In genomic region chr22:45254789-45255261, GRCh38 we compare ENCODE assay signal across 14 cellular contexts. TPM values are rescaled to one million over a fixed set of nuclear protein-coding genes. Genes with fewer than 3 reads are reported as not detected.
DNase-seq lines count a peak whose midpoint lies in the region; ATAC-seq, FAIRE-seq and TF ChIP-seq lines count a peak whose summit lies in the region.
"Had no signal": no experiment of that assay in that cellular context is flagged by ENCODE, and none has a peak within 500 bp of the region (broad histone marks: within the 10 kb centered on the region; RNA-seq: fewer than 3 reads in every experiment).

No MANE protein-coding gene starts in this region.

- CTCF ChIA-PET in IMR-90 (lab: Yijun Ruan, JAX): no interaction called here
- CTCF ChIA-PET in K562 (lab: Yijun Ruan, JAX; ENCODE audit: low intra/inter-chr PET ratio): no interaction called here

- ATAC-seq in IMR-90 (ENCODE audit: low read depth) (peak; percentile 32; the same call in 1 of the 2 replicates), K562 (no peak)
- ATAC-seq: upper lobe of right lung had no signal

- no peak overlapping the region for H3K14ac ChIP-seq in IMR-90 (replicated peaks; ENCODE audit: low read depth, low read length)

- TF ChIP-seq RAD21 in IMR-90 (IDR thresholded peaks at IDR 0.05; ENCODE audit: low read length) (no peak), K562 (CRISPR knock-in tag; conservative IDR thresholded peaks at IDR 0.05 in 1 of 2, IDR thresholded peaks at IDR 0.05 in 1 of 2) (no peak)

- no peak overlapping the region for H2BK20ac ChIP-seq in IMR-90 (ENCODE audit: low read depth, low read length)

- H3K18ac ChIP-seq in IMR-90 (ENCODE audit: low read depth, low read length): no peak overlapping the region

- H3K9me3 ChIP-seq in IMR-90 (ENCODE audit: control insufficient read depth, insufficient read depth, low read length): peaks cover 3% of the 10 kb centered on the region; the same call in 1 of the 2 replicates
- H3K9me3 ChIP-seq in K562 (replicated peaks; ENCODE audit: control insufficient read depth, insufficient read depth, low read depth, low read length): no peaks in the 10 kb centered on the region
- H3K9me3 ChIP-seq: SJSA1, upper lobe of right lung had no signal

- H3K4me3 ChIP-seq in GM12864 (ENCODE audit: low read depth, low read length) (no peak overlapping the region), IMR-90 (ENCODE audit: insufficient read depth, low read depth, low read length) (no peak overlapping the region), K562 (no peak overlapping the region)
- H3K4me3 ChIP-seq: SJSA1, upper lobe of right lung had no signal

- peak overlapping the region; percentile 14 for H2AFZ ChIP-seq in IMR-90 (replicated peaks; ENCODE audit: low read length, poor library complexity)
- no peak overlapping the region for H2AFZ ChIP-seq in K562 (ENCODE audit: low read depth, low read length)

- H2BK5ac ChIP-seq in IMR-90 (ENCODE audit: low read depth, low read length, poor library complexity, severe bottlenecking): no peak overlapping the region

- H3K9me1 ChIP-seq in IMR-90 (ENCODE audit: insufficient read depth, low read length) (no peaks in the 10 kb centered on the region), K562 (ENCODE audit: control insufficient read depth, insufficient read depth, low read length) (no peaks in the 10 kb centered on the region)

- no peaks in the 10 kb centered on the region for H3K79me1 ChIP-seq in IMR-90 (ENCODE audit: low read depth in 1 of 2, low read length in 2 of 2)

- H4K8ac ChIP-seq in IMR-90 (ENCODE audit: low read depth in 2 of 2, low read length in 2 of 2): no peak overlapping the region

- intact Hi-C loops in IMR-90 (cut with micrococcal nuclease) (no loop called here), K562 (cut with micrococcal nuclease) (no loop called here)

- dilution Hi-C loops in IMR-90 (cut with HindIII; ENCODE audit: low sequenced_read_pairs, unreplicated experiment): no loop called here

- H4K5ac ChIP-seq in IMR-90 (ENCODE audit: low read depth, low read length): no peak overlapping the region

- H3K79me2 ChIP-seq in K562 (ENCODE audit: control insufficient read depth, insufficient read depth, low read length): no peaks in the 10 kb centered on the region

- TF ChIP-seq POLR2A in IMR-90 (IDR thresholded peaks at IDR 0.05; ENCODE audit: low read depth, low read length) (no peak), K562 (conservative IDR thresholded peaks at IDR 0.05) (no peak)

- WGBS in IMR-90 (ENCODE audit: extremely low coverage in 2 of 2, insufficient read length in 1 of 2), 2 experiments: 100% methylated on average over 1 of the region's 6 CpGs; no CpG with 5 or more reads in 1 of the 2 experiments
- WGBS in K562 (ENCODE audit: insufficient coverage, low coverage, missing lambda C conversion rate): 13% methylated on average over 5 of the region's 6 CpGs

- H3K4me2 ChIP-seq in IMR-90 (ENCODE audit: low read depth, low read length): no peak overlapping the region
- H3K4me2 ChIP-seq in K562 (ENCODE audit: insufficient read depth, low read length): no peak overlapping the region

- H3K27me3 ChIP-seq in IMR-90 (ENCODE audit: control insufficient read depth, insufficient read depth, low read length): peaks cover 2% of the 10 kb centered on the region; the same call in 1 of the 2 replicates
- 0 out of 5 replicates have a peak, but pooled peaks cover 0 to 2% of the 10 kb centered on the region in 2 experiments for H3K27me3 ChIP-seq in K562 (ENCODE audit: control insufficient read depth in 2 of 2, insufficient read depth in 2 of 2, low read length in 2 of 2)
- H3K27me3 ChIP-seq: SJSA1, upper lobe of right lung had no signal

- BruUV-seq in IMR-90 (replicated peaks; lab: Mats Ljungman, UMichigan): no TSS peak
- BruUV-seq in K562 (replicated peaks; lab: Mats Ljungman, UMichigan): no TSS peak

- DNase-seq in GM12864 (ENCODE audit: low read depth) (peak; percentile 56), GM19239 (ENCODE audit: insufficient read length, low spot score) (no peak), IMR-90 (no peak), K562 (ENCODE audit: extremely low read depth in 1 of 4, low spot score in 3 of 4) (no peak), NCI-H1048 (lab: John Stamatoyannopoulos, UW) (no peak), anterior cingulate cortex (lab: John Stamatoyannopoulos, UW) (no peak), hypothalamus (lab: John Stamatoyannopoulos, UW) (no peak)
- DNase-seq: activated CD8-positive, alpha-beta memory T cell treated with anti-CD3 and anti-CD28 coated beads for 24 hours; central memory CD4-positive, alpha-beta T cell; NCI-H345; nucleus accumbens; upper lobe of right lung had no signal

- no peak overlapping the region for H2BK120ac ChIP-seq in IMR-90 (ENCODE audit: low read depth, low read length)

- POLR2A ChIA-PET in IMR-90 (lab: Charles Lee; ENCODE audit: unreplicated experiment) (no interaction called here), K562 (lab: Yijun Ruan, JAX) (interaction anchor here (0.7 to 1.1 kb wide), 2 partner anchors 110 to 159 kb away, joined by 3 read pairs; no protein-coding TSS in a partner anchor)

- peak; percentile 96 for FAIRE-seq in GM19239 (lab: Jason Lieb, UNC)
- no peak for FAIRE-seq in K562 (lab: Jason Lieb, UNC)

- H3K4ac ChIP-seq in IMR-90 (ENCODE audit: low read depth, low read length): no peak overlapping the region

- no peak for TF ChIP-seq EP300 in K562 (IDR thresholded peaks at IDR 0.05; ENCODE audit: low read length)

- H3K9ac ChIP-seq in IMR-90 (ENCODE audit: low read depth, low read length): no peak overlapping the region
- no peak overlapping the region for H3K9ac ChIP-seq in K562 (ENCODE audit: insufficient read depth in 1 of 2, low read depth in 2 of 2, low read length in 2 of 2)

- no peak overlapping the region for H2BK15ac ChIP-seq in IMR-90 (ENCODE audit: low read depth, low read length)

- H4K20me1 ChIP-seq in IMR-90 (ENCODE audit: insufficient read depth, low read length) (no peaks in the 10 kb centered on the region), K562 (replicated peaks; ENCODE audit: control insufficient read depth, insufficient read depth, low read length) (no peaks in the 10 kb centered on the region)

- no peak overlapping the region for H4K91ac ChIP-seq in IMR-90 (ENCODE audit: insufficient read depth, low read depth, low read length)

- H3K23ac ChIP-seq in IMR-90 (ENCODE audit: low read depth, low read length): no peak overlapping the region; the same call in 1 of the 2 replicates

- H2AK9ac ChIP-seq in IMR-90 (replicated peaks; ENCODE audit: low read depth, low read length, poor library complexity): no peak overlapping the region

- no peak overlapping the region for H2AK5ac ChIP-seq in IMR-90 (ENCODE audit: low read depth, low read length)

- H3K36me3 ChIP-seq in IMR-90 (ENCODE audit: control insufficient read depth, insufficient read depth, low read length) (no peaks in the 10 kb centered on the region), K562 (ENCODE audit: control insufficient read depth, insufficient read depth, low read length) (no peaks in the 10 kb centered on the region)
- H3K36me3 ChIP-seq: SJSA1, upper lobe of right lung had no signal

- no peak overlapping the region for H3K27ac ChIP-seq in IMR-90 (ENCODE audit: insufficient read depth, low read length)
- H3K27ac ChIP-seq in K562 (ENCODE audit: extremely low read depth, low read depth, low read length): no peak overlapping the region
- H3K27ac ChIP-seq: SJSA1, upper lobe of right lung had no signal

- in situ Hi-C loops in IMR-90 (cut with MboI; ENCODE audit: low sequenced_read_pairs) (no loop called here), K562 (cut with MboI) (loop anchor here (5.0 kb wide), 1 partner anchor 158 kb away; no protein-coding TSS in a partner anchor)

- TF ChIP-seq CTCF in GM12864 (IDR thresholded peaks at IDR 0.05; ENCODE audit: low read depth, low read length, missing control alignments) (no peak), IMR-90 (conservative IDR thresholded peaks at IDR 0.05; ENCODE audit: low read depth, low read length) (no peak), K562 (IDR thresholded peaks at IDR 0.05 in 2 of 3, conservative IDR thresholded peaks at IDR 0.05 in 1 of 3; ENCODE audit: insufficient read depth in 2 of 3, low read depth in 1 of 3, low read length in 3 of 3) (no peak)

- H3K4me1 ChIP-seq in IMR-90 (ENCODE audit: control insufficient read depth, insufficient read depth, low read length) (no peaks in the 10 kb centered on the region), K562 (replicated peaks in 1 of 2; ENCODE audit: control insufficient read depth in 2 of 2, insufficient read depth in 2 of 2, low read length in 2 of 2) (peaks cover 0 to 2% of the 10 kb centered on the region in 2 experiments; a peak in 2 of 5 replicates)
- H3K4me1 ChIP-seq: upper lobe of right lung had no signal

- H3K56ac ChIP-seq in IMR-90 (ENCODE audit: extremely low read depth, insufficient read depth, low read length): no peak overlapping the region

RNA-seq across cellular contexts. Expression of gene KIAA0930, which starts 14.1 kb away (rescaled TPM):
- total RNA-seq in IMR-90 (2012; rRNA removed) (21.7 and 25.3 TPM in 2 replicates), K562 (2014; rRNA removed) (8.5 and 11.5 TPM in 2 replicates), K562 (2014; rRNA removed; fragmentation: Illumina TruSeq; extraction: Trizol) (3.0 TPM in 2 replicates), K562 (2015; rRNA removed; fragmentation: Illumina TruSeq; extraction: Trizol) (5.0 and 5.9 TPM in 2 replicates), K562 (2021) (11.7 and 12.1 TPM in 2 replicates)
- polyA plus RNA-seq in IMR-90 (2012; rRNA removed) (34.1 and 38.1 TPM in 2 replicates), K562 (2011; rRNA removed) (7.7 and 7.9 TPM in 2 replicates), K562 (2014; fragmentation: Illumina TruSeq; extraction: Trizol) (6.4 and 8.3 TPM in 2 replicates), K562 (2014; fragmentation: Nextera tagmentation; extraction: Ambion mirVana) (under 1 TPM; 0.24 to 0.46 TPM), K562 (2014; rRNA removed) (8.1 and 12.1 TPM in 2 replicates)
- 45.7 and 62.0 TPM in 2 replicates for polyA plus RNA-seq in IMR-90 (2012; cell fraction: cytosol; rRNA removed)
- 134 and 167 TPM in 2 replicates for polyA plus RNA-seq in IMR-90 (2012; cell fraction: nucleus; rRNA removed; ENCODE audit: low replicate concordance)
- total RNA-seq in K562 (2011; cell fraction: chromatin; rRNA removed; ENCODE audit: low replicate concordance): 2.7 and 4.4 TPM in 2 replicates
- 2.4 and 3.7 TPM in 2 replicates for total RNA-seq in K562 (2011; cell fraction: nucleolus; rRNA removed)
- 2.3 and 3.2 TPM in 2 replicates for total RNA-seq in K562 (2011; cell fraction: nucleoplasm; rRNA removed)
- polyA plus RNA-seq in K562 (2011; cell fraction: cytosol; rRNA removed): 8.7 and 16.2 TPM in 2 replicates
- polyA plus RNA-seq in K562 (2011; cell fraction: nucleus; rRNA removed): 9.8 and 13.3 TPM in 2 replicates
- 7.7 and 9.5 TPM in 2 replicates for polyA plus RNA-seq in K562 (2012)
- polyA minus RNA-seq in K562 (2011; rRNA and poly(A)+ RNA removed): 2.1 and 4.3 TPM in 2 replicates
- polyA minus RNA-seq in K562 (2011; cell fraction: cytosol; rRNA and poly(A)+ RNA removed): 6.1 and 6.6 TPM in 2 replicates
- polyA minus RNA-seq in K562 (2011; cell fraction: nucleus; rRNA and poly(A)+ RNA removed): 1.1 and 1.8 TPM in 2 replicates

RNA-seq across cellular contexts. Expression of gene UPK3A, which starts 29.9 kb away (rescaled TPM):
- total RNA-seq in IMR-90 (2012; rRNA removed) (not detected in 2 replicates), K562 (2014; rRNA removed) (not detected in 2 replicates), K562 (2014; rRNA removed; fragmentation: Illumina TruSeq; extraction: Trizol) (not detected in 2 replicates), K562 (2015; rRNA removed; fragmentation: Illumina TruSeq; extraction: Trizol) (not detected in 2 replicates), K562 (2021) (not detected in 2 replicates)
- polyA plus RNA-seq in IMR-90 (2012; rRNA removed) (not detected in 2 replicates), K562 (2011; rRNA removed) (not detected in 2 replicates), K562 (2014; fragmentation: Illumina TruSeq; extraction: Trizol) (not detected in 2 replicates), K562 (2014; fragmentation: Nextera tagmentation; extraction: Ambion mirVana) (not detected), K562 (2014; rRNA removed) (not detected in 2 replicates)
- not detected in 2 replicates for polyA plus RNA-seq in IMR-90 (2012; cell fraction: cytosol; rRNA removed)
- not detected in 2 replicates for polyA plus RNA-seq in IMR-90 (2012; cell fraction: nucleus; rRNA removed; ENCODE audit: low replicate concordance)
- not detected in 2 replicates for total RNA-seq in K562 (2011; cell fraction: chromatin; rRNA removed; ENCODE audit: low replicate concordance)
- not detected in 2 replicates for total RNA-seq in K562 (2011; cell fraction: nucleolus; rRNA removed)
- not detected in 2 replicates for total RNA-seq in K562 (2011; cell fraction: nucleoplasm; rRNA removed)
- polyA plus RNA-seq in K562 (2011; cell fraction: cytosol; rRNA removed): not detected in 2 replicates
- not detected in 2 replicates for polyA plus RNA-seq in K562 (2011; cell fraction: nucleus; rRNA removed)
- not detected in 2 replicates for polyA plus RNA-seq in K562 (2012)
- not detected in 2 replicates for polyA minus RNA-seq in K562 (2011; rRNA and poly(A)+ RNA removed)
- polyA minus RNA-seq in K562 (2011; cell fraction: cytosol; rRNA and poly(A)+ RNA removed): not detected in 2 replicates
- not detected in 2 replicates for polyA minus RNA-seq in K562 (2011; cell fraction: nucleus; rRNA and poly(A)+ RNA removed)
- total RNA-seq: fibroblast of villous mesenchyme, SJSA1, upper lobe of right lung had no signal

RNA-seq across cellular contexts. Expression of gene FAM118A, which starts 54.9 kb away (rescaled TPM):
- total RNA-seq in IMR-90 (2012; rRNA removed) (15.8 and 20.6 TPM in 2 replicates), K562 (2014; rRNA removed) (54.2 and 59.8 TPM in 2 replicates), K562 (2014; rRNA removed; fragmentation: Illumina TruSeq; extraction: Trizol) (51.1 and 59.4 TPM in 2 replicates), K562 (2015; rRNA removed; fragmentation: Illumina TruSeq; extraction: Trizol) (54.9 and 57.5 TPM in 2 replicates), K562 (2021) (63.0 and 72.9 TPM in 2 replicates)
- polyA plus RNA-seq in IMR-90 (2012; rRNA removed) (83.4 and 95.6 TPM in 2 replicates), K562 (2011; rRNA removed) (205 and 223 TPM in 2 replicates), K562 (2014; fragmentation: Illumina TruSeq; extraction: Trizol) (71.2 and 76.9 TPM in 2 replicates), K562 (2014; fragmentation: Nextera tagmentation; extraction: Ambion mirVana) (10 to 100 TPM; 17.0 to 19.7 TPM), K562 (2014; rRNA removed) (122 and 150 TPM in 2 replicates)
- polyA plus RNA-seq in IMR-90 (2012; cell fraction: cytosol; rRNA removed): 27.4 and 66.8 TPM in 2 replicates
- polyA plus RNA-seq in IMR-90 (2012; cell fraction: nucleus; rRNA removed; ENCODE audit: low replicate concordance): 778 and 1,218 TPM in 2 replicates
- 805 and 856 TPM in 2 replicates for total RNA-seq in K562 (2011; cell fraction: chromatin; rRNA removed; ENCODE audit: low replicate concordance)
- 514 and 529 TPM in 2 replicates for total RNA-seq in K562 (2011; cell fraction: nucleolus; rRNA removed)
- total RNA-seq in K562 (2011; cell fraction: nucleoplasm; rRNA removed): 508 and 540 TPM in 2 replicates
- polyA plus RNA-seq in K562 (2011; cell fraction: cytosol; rRNA removed): 71.6 and 100.0 TPM in 2 replicates
- 633 and 866 TPM in 2 replicates for polyA plus RNA-seq in K562 (2011; cell fraction: nucleus; rRNA removed)
- polyA plus RNA-seq in K562 (2012): 85.2 and 154 TPM in 2 replicates
- polyA minus RNA-seq in K562 (2011; rRNA and poly(A)+ RNA removed): 49.8 and 57.6 TPM in 2 replicates
- polyA minus RNA-seq in K562 (2011; cell fraction: cytosol; rRNA and poly(A)+ RNA removed): 30.9 and 31.2 TPM in 2 replicates
- polyA minus RNA-seq in K562 (2011; cell fraction: nucleus; rRNA and poly(A)+ RNA removed): 105 and 107 TPM in 2 replicates
